ENCODE assay signal across 25 cellular contexts in the genomic region with DNA sequence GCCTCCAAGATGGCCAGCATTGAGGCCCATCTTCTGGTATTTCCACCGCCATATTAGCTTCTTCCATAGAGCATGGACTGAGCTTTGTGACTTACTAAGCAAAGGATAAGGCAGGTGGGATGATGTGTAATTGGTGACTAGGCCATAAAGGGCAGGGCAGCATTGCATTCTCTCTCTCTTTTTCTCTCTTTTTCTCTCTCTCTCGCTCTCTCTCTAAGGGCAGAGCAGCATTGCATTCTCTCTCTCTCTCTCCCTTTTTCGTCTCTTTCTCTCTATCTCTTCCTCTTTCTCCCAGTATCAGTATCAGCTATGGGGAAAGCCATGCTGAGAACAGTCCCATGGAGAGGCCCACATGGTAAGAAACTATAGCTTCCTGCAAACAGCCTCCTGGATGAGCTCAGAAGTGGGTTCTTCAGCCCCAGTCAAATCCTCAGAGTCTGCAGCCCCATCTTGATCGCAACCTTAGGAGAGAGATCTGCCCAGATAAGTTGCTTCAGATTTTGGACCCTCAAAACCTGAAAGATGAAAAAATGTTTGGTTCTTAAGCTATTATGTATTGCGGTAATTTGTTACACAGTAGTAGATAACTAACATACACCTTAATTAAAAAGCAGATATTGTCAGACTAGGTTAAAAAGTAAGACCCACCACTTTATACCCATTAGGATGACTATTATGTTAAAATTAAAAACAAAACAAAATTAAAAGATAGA. TPM values are rescaled to one million over a fixed set of nuclear protein-coding genes. Genes with fewer than 3 reads are reported as not detected.
A peak's percentile ranks its signal among the peaks of the same experiment; 100 is the strongest.
DNase-seq lines count a peak whose midpoint lies in the region; TF ChIP-seq lines count a peak whose summit lies in the region.
"Had no signal": no experiment of that assay in that cellular context is flagged by ENCODE, and none has a peak within 500 bp of the region (broad histone marks: within the 10 kb centered on the region; RNA-seq: fewer than 3 reads in every experiment).

No MANE protein-coding gene starts in this region.

- H3K79me2 ChIP-seq in trophoblast cell (ENCODE audit: control insufficient read depth, insufficient read depth, low read length, poor library complexity), result no peaks in the 10 kb centered on the region

- H3K27me3 ChIP-seq in trophoblast cell (ENCODE audit: insufficient read depth, low read length), result no peaks in the 10 kb centered on the region
- H3K27me3 ChIP-seq: BE2C, BLaER1 had no signal

- H3K14ac ChIP-seq in trophoblast cell (ENCODE audit: low read length), result no peak overlapping the region

- POLR2A ChIA-PET in HEK293T (lab: Yijun Ruan, JAX), result no interaction called here

- peaks cover 2% of the 10 kb centered on the region for H3K9me3 ChIP-seq in trophoblast cell (ENCODE audit: insufficient read depth, low read depth, low read length)
- H3K9me3 ChIP-seq: BE2C had no signal

- H4K12ac ChIP-seq in trophoblast cell (ENCODE audit: low read depth, low read length), result peak overlapping the region; percentile 65

- no CpG with 5 or more reads among the region's 5 CpGs for WGBS in trophoblast cell (ENCODE audit: extremely low coverage, insufficient coverage, insufficient read length)

- H3K9me3 Mint-ChIP-seq in activated naive CD4-positive, alpha-beta T cell treated with anti-CD3 and anti-CD28 coated beads, Interleukin-2, amount 50 U/mL, for 24 hours, result peaks cover 5% of the 10 kb centered on the region
- H3K9me3 Mint-ChIP-seq in activated naive CD4-positive, alpha-beta T cell treated with anti-CD3 and anti-CD28 coated beads, Interleukin-2, amount 10 ng/mL, durations not matched to agents 7 days and 5 days, result peaks cover 6% of the 10 kb centered on the region

- no peak overlapping the region for H3K23ac ChIP-seq in trophoblast cell (ENCODE audit: low read length)

- H3K4me1 ChIP-seq in trophoblast cell (ENCODE audit: control insufficient read depth in 1 of 2, insufficient read depth in 2 of 2, low read length in 2 of 2), result peaks cover 0 to 3% of the 10 kb centered on the region in 2 experiments
- H3K4me1 ChIP-seq: A549, BE2C, BLaER1 had no signal

- H3K4ac ChIP-seq in trophoblast cell (ENCODE audit: low read depth, low read length), result no peak overlapping the region

- H2BK12ac ChIP-seq in trophoblast cell (ENCODE audit: low read length), result peak overlapping the region; percentile 44

- no peak overlapping the region for H2AK5ac ChIP-seq in trophoblast cell (ENCODE audit: low read length)

- no peak overlapping the region for H2BK120ac ChIP-seq in trophoblast cell (ENCODE audit: insufficient read depth, low read length, poor library complexity)

- H3K27me3 Mint-ChIP-seq in activated naive CD4-positive, alpha-beta T cell treated with anti-CD3 and anti-CD28 coated beads, Interleukin-2, amount 50 U/mL, for 24 hours, result peaks cover 9% of the 10 kb centered on the region
- H3K27me3 Mint-ChIP-seq in activated naive CD4-positive, alpha-beta T cell treated with anti-CD3 and anti-CD28 coated beads, Interleukin-2, amount 10 ng/mL, durations not matched to agents 7 days and 5 days, result no peaks in the 10 kb centered on the region
- H3K27me3 Mint-ChIP-seq: CD4-positive, alpha-beta memory T cell had no signal

- no peak overlapping the region for H2BK5ac ChIP-seq in trophoblast cell (ENCODE audit: low read depth, low read length, poor library complexity)

- H3K4me1 Mint-ChIP-seq in activated naive CD4-positive, alpha-beta T cell treated with anti-CD3 and anti-CD28 coated beads, Interleukin-2, amount 50 U/mL, for 24 hours, result no peaks in the 10 kb centered on the region
- H3K4me1 Mint-ChIP-seq in activated naive CD4-positive, alpha-beta T cell treated with anti-CD3 and anti-CD28 coated beads, Interleukin-2, amount 10 ng/mL, durations not matched to agents 7 days and 5 days, result no peaks in the 10 kb centered on the region
- H3K4me1 Mint-ChIP-seq: CD14-positive monocyte; CD4-positive, alpha-beta memory T cell; CD4-positive, CD25-positive, alpha-beta regulatory T cell; CD8-positive, alpha-beta memory T cell had no signal

- H4K91ac ChIP-seq in trophoblast cell (ENCODE audit: low read depth, low read length), result no peak overlapping the region

- no peaks in the 10 kb centered on the region for H3K79me1 ChIP-seq in trophoblast cell (ENCODE audit: low read length)

- no peak for DNase-seq in activated naive CD4-positive, alpha-beta T cell treated with anti-CD3 and anti-CD28 coated beads, Interleukin-2, amount 10 ng/mL, durations not matched to agents 7 days and 5 days
- DNase-seq in SK-N-DZ (ENCODE audit: low spot score) (peak; percentile 91), trophoblast cell (peak; percentile 43 to 65), HEK293T (ENCODE audit: extremely low spot score) (no peak)
- no peak for DNase-seq in stimulated activated CD4-positive, alpha-beta T cell treated with anti-CD3 and anti-CD28 coated beads, Interleukin-2, amount 100 ng/mL, for 48 hours
- DNase-seq: BE2C; C1 segment of cervical spinal cord; CD4-positive, alpha-beta memory T cell; CD4-positive, CD25-positive, alpha-beta regulatory T cell; CD8-positive, alpha-beta memory T cell; COR-L47; DMS 273 treated with DMSO at 0.1 percent for 48 hours; DMS153; DMS53; DMS79; DND-41; EL; GDM1 had no signal

- H3K4me2 ChIP-seq in trophoblast cell (ENCODE audit: low read length), result no peak overlapping the region
- H3K4me2 ChIP-seq: A549, BLaER1 had no signal

- no peak overlapping the region for H3K18ac ChIP-seq in trophoblast cell (ENCODE audit: low read length)

- CTCF ChIA-PET in activated naive CD4-positive, alpha-beta T cell treated with anti-CD3 and anti-CD28 coated beads, Interleukin-2, amount 10 ng/mL, durations not matched to agents 7 days and 5 days (lab: Charles Lee), result no interaction called here
- CTCF ChIA-PET in HEK293T (lab: Yijun Ruan, JAX), result no interaction called here

- H3K36me3 ChIP-seq in trophoblast cell (ENCODE audit: control insufficient read depth in 1 of 2, insufficient read depth in 2 of 2, low read length in 2 of 2), result no peaks in the 10 kb centered on the region
- H3K36me3 ChIP-seq: BE2C, BLaER1 had no signal

- no peak overlapping the region for H3K9ac ChIP-seq in trophoblast cell (ENCODE audit: low read length)
- H3K9ac ChIP-seq: BLaER1 had no signal

- no peaks in the 10 kb centered on the region for H3K36me3 Mint-ChIP-seq in activated naive CD4-positive, alpha-beta T cell treated with anti-CD3 and anti-CD28 coated beads, Interleukin-2, amount 50 U/mL, for 24 hours
- no peaks in the 10 kb centered on the region for H3K36me3 Mint-ChIP-seq in activated naive CD4-positive, alpha-beta T cell treated with anti-CD3 and anti-CD28 coated beads, Interleukin-2, amount 10 ng/mL, durations not matched to agents 7 days and 5 days
- H3K36me3 Mint-ChIP-seq: CD14-positive monocyte; CD4-positive, alpha-beta memory T cell; CD4-positive, CD25-positive, alpha-beta regulatory T cell; CD8-positive, alpha-beta memory T cell had no signal

- no peak overlapping the region for H3K4me3 Mint-ChIP-seq in activated naive CD4-positive, alpha-beta T cell treated with anti-CD3 and anti-CD28 coated beads, Interleukin-2, amount 50 U/mL, for 24 hours
- H3K4me3 Mint-ChIP-seq in activated naive CD4-positive, alpha-beta T cell treated with anti-CD3 and anti-CD28 coated beads, Interleukin-2, amount 10 ng/mL, durations not matched to agents 7 days and 5 days, result no peak overlapping the region
- H3K4me3 Mint-ChIP-seq: CD14-positive monocyte; CD4-positive, alpha-beta memory T cell; CD4-positive, CD25-positive, alpha-beta regulatory T cell; CD8-positive, alpha-beta memory T cell had no signal

- no peak overlapping the region for H4K8ac ChIP-seq in trophoblast cell (ENCODE audit: low read depth, low read length)

- no peak overlapping the region for H3K4me3 ChIP-seq in trophoblast cell (ENCODE audit: low read depth, low read length)
- H3K4me3 ChIP-seq: A549, BLaER1, GM12878 had no signal

- H3K27ac Mint-ChIP-seq in activated naive CD4-positive, alpha-beta T cell treated with anti-CD3 and anti-CD28 coated beads, Interleukin-2, amount 50 U/mL, for 24 hours, result peak overlapping the region; percentile 4
- H3K27ac Mint-ChIP-seq in activated naive CD4-positive, alpha-beta T cell treated with anti-CD3 and anti-CD28 coated beads, Interleukin-2, amount 10 ng/mL, durations not matched to agents 7 days and 5 days, result no peak overlapping the region
- H3K27ac Mint-ChIP-seq: CD14-positive monocyte; CD4-positive, alpha-beta memory T cell; CD4-positive, CD25-positive, alpha-beta regulatory T cell; CD8-positive, alpha-beta memory T cell had no signal

- no peak overlapping the region for H2AFZ ChIP-seq in trophoblast cell (ENCODE audit: insufficient read depth, low read length, poor library complexity)

- H3K27ac ChIP-seq in trophoblast cell (ENCODE audit: low read depth, low read length), result no peak overlapping the region
- H3K27ac ChIP-seq: 22Rv1, A549, BLaER1 had no signal

TF ChIP-seq in HEK293T, 16 proteins besides CTCF, POLR2A, EP300 and RAD21:
- TF ChIP-seq L3MBTL2 (conservative IDR thresholded peaks at IDR 0.05), result no peak
- no peak for TF ChIP-seq LEF1 (IDR thresholded peaks at IDR 0.05; ENCODE audit: borderline replicate concordance)
- no peak for TF ChIP-seq SUZ12 (IDR thresholded peaks at IDR 0.05)
- TF ChIP-seq HDGF (IDR thresholded peaks at IDR 0.05; ENCODE audit: borderline replicate concordance), result no peak
- no peak for TF ChIP-seq SP1 (IDR thresholded peaks at IDR 0.05)

RNA-seq across cellular contexts. Expression of a gene that starts 39.1 kb away (rescaled TPM):
- 1,097 and 1,099 TPM in 2 replicates for polyA plus RNA-seq in SK-N-DZ (2014; cell fraction: cytosol; rRNA removed)
- 1,072 and 1,695 TPM in 2 replicates for polyA plus RNA-seq in SK-N-DZ (2014; cell fraction: nucleus; rRNA removed)
- 104 and 113 TPM in 2 replicates for polyA plus RNA-seq in trophoblast cell (2013)
- polyA plus RNA-seq: A549; AG04450; CD14-positive monocyte; CD4-positive, alpha-beta memory T cell; CD8-positive, alpha-beta memory T cell; GM12878 had no signal

Comparison
In these comparisons a context has a peak if more than half of its experiments do, and no peak if none do; other contexts are left out.
1. DNase-seq: peak in SK-N-DZ (single experiment) and trophoblast cell (2 of 2); none in activated naive CD4-positive, alpha-beta T cell treated with anti-CD3 and anti-CD28 coated beads, Interleukin-2, amount 10 ng/mL, durations not matched to agents 7 days and 5 days (single experiment), stimulated activated CD4-positive, alpha-beta T cell treated with anti-CD3 and anti-CD28 coated beads, Interleukin-2, amount 100 ng/mL, for 48 hours (0 of 2) and HEK293T (single experiment).